ENCODE assay signal across 9 cellular contexts in genomic region chr6:153117986-153118886, GRCh38. TPM values are rescaled to one million over a fixed set of nuclear protein-coding genes. Genes with fewer than 3 reads are reported as not detected.
DNase-seq lines count a peak whose midpoint lies in the region; ATAC-seq and TF ChIP-seq lines count a peak whose summit lies in the region.
"Had no signal": no experiment of that assay in that cellular context is flagged by ENCODE, and none has a peak within 500 bp of the region (broad histone marks: within the 10 kb centered on the region; RNA-seq: fewer than 3 reads in every experiment).

No MANE protein-coding gene starts in this region.

- H3K27ac Mint-ChIP-seq in activated T-cell treated with anti-CD3 and anti-CD28 coated beads, Interleukin-2, amount 50 U/mL, for 24 hours: no peak overlapping the region
- H3K27ac Mint-ChIP-seq in stimulated activated effector memory CD8-positive, alpha-beta T cell treated with anti-CD3 and anti-CD28 coated beads, Interleukin-12 subunit alpha, Interleukin-12 subunit beta, amount 100 ng/mL, for 72 hours: peak overlapping the region; percentile 20
- H3K27ac Mint-ChIP-seq in mesothelial cell of epicardium: no peak overlapping the region

- 77 to 81% methylated on average over 3 of the region's 3 CpGs for WGBS in aorta, 2 donors

- peaks cover 14% of the 10 kb centered on the region for H3K27me3 Mint-ChIP-seq in activated T-cell treated with anti-CD3 and anti-CD28 coated beads, Interleukin-2, amount 50 U/mL, for 4 hours (ENCODE audit: low read depth)
- peaks cover 18% of the 10 kb centered on the region for H3K27me3 Mint-ChIP-seq in activated T-cell treated with anti-CD3 and anti-CD28 coated beads, Interleukin-2, amount 50 U/mL, for 24 hours
- H3K27me3 Mint-ChIP-seq in mesothelial cell of epicardium (ENCODE audit: low read depth): peaks cover 22% of the 10 kb centered on the region

- no peaks in the 10 kb centered on the region for H3K9me3 ChIP-seq in aorta (ENCODE audit: control insufficient read depth, low read length)

- no peaks in the 10 kb centered on the region for H3K4me1 ChIP-seq in aorta (ENCODE audit: control insufficient read depth in 1 of 2, insufficient read depth in 2 of 2, low read length in 2 of 2)
- H3K4me1 ChIP-seq: BLaER1 had no signal

- intact Hi-C loops in aorta (cut with DNase I): no loop called here

- TF ChIP-seq CTCF in mesothelial cell of epicardium (IDR thresholded peaks at IDR 0.05; ENCODE audit: unreplicated experiment): no peak

- H3K4me3 Mint-ChIP-seq in activated T-cell treated with anti-CD3 and anti-CD28 coated beads, Interleukin-2, amount 50 U/mL, for 4 hours: no peak overlapping the region
- H3K4me3 Mint-ChIP-seq in activated T-cell treated with anti-CD3 and anti-CD28 coated beads, Interleukin-2, amount 50 U/mL, for 24 hours: no peak overlapping the region
- no peak overlapping the region for H3K4me3 Mint-ChIP-seq in stimulated activated effector memory CD8-positive, alpha-beta T cell treated with anti-CD3 and anti-CD28 coated beads, Interleukin-12 subunit alpha, Interleukin-12 subunit beta, amount 100 ng/mL, for 72 hours
- no peak overlapping the region for H3K4me3 Mint-ChIP-seq in mesothelial cell of epicardium

- H3K36me3 Mint-ChIP-seq in activated T-cell treated with anti-CD3 and anti-CD28 coated beads, Interleukin-2, amount 50 U/mL, for 4 hours (ENCODE audit: insufficient read depth): no peaks in the 10 kb centered on the region
- no peaks in the 10 kb centered on the region for H3K36me3 Mint-ChIP-seq in activated T-cell treated with anti-CD3 and anti-CD28 coated beads, Interleukin-2, amount 50 U/mL, for 24 hours (ENCODE audit: low read depth)
- H3K36me3 Mint-ChIP-seq in stimulated activated effector memory CD8-positive, alpha-beta T cell treated with anti-CD3 and anti-CD28 coated beads, Interleukin-12 subunit alpha, Interleukin-12 subunit beta, amount 100 ng/mL, for 72 hours: no peaks in the 10 kb centered on the region
- no peaks in the 10 kb centered on the region for H3K36me3 Mint-ChIP-seq in mesothelial cell of epicardium

- H3K4me3 ChIP-seq in aorta (ENCODE audit: low read length in 2 of 2): no peak overlapping the region
- H3K4me3 ChIP-seq: BLaER1 had no signal

- H3K27me3 ChIP-seq in aorta (ENCODE audit: control insufficient read depth in 1 of 2, insufficient read depth in 2 of 2, low read length in 1 of 2): no peaks in the 10 kb centered on the region
- H3K27me3 ChIP-seq: BLaER1 had no signal

- no peaks in the 10 kb centered on the region for H3K4me1 Mint-ChIP-seq in activated T-cell treated with anti-CD3 and anti-CD28 coated beads, Interleukin-2, amount 50 U/mL, for 4 hours (ENCODE audit: low read depth)
- H3K4me1 Mint-ChIP-seq in activated T-cell treated with anti-CD3 and anti-CD28 coated beads, Interleukin-2, amount 50 U/mL, for 24 hours (ENCODE audit: low read depth): peaks cover 6% of the 10 kb centered on the region
- H3K4me1 Mint-ChIP-seq in stimulated activated effector memory CD8-positive, alpha-beta T cell treated with anti-CD3 and anti-CD28 coated beads, Interleukin-12 subunit alpha, Interleukin-12 subunit beta, amount 100 ng/mL, for 72 hours: peaks cover 13% of the 10 kb centered on the region
- peaks cover 2% of the 10 kb centered on the region for H3K4me1 Mint-ChIP-seq in mesothelial cell of epicardium

- H3K27ac ChIP-seq in aorta (ENCODE audit: low read depth in 1 of 2, low read length in 2 of 2): no peak overlapping the region
- H3K27ac ChIP-seq: BLaER1 had no signal

- peak; percentile 27 to 43 for ATAC-seq in activated T-cell treated with anti-CD3 and anti-CD28 coated beads, Interleukin-2, amount 50 U/mL, for 4 hours
- ATAC-seq in HG03039 (IDR thresholded peaks at IDR 0.05; ENCODE audit: unreplicated experiment) (peak; percentile 95), SK-N-SH treated with all-trans-retinoic acid at 6 μM for 48 hours (peak; percentile 60; the same call in 2 of the 3 replicates), aorta (ENCODE audit: low FRiP score) (no peak)
- ATAC-seq in stimulated activated effector memory CD8-positive, alpha-beta T cell treated with anti-CD3 and anti-CD28 coated beads, Interleukin-12 subunit alpha, Interleukin-12 subunit beta, amount 100 ng/mL, for 72 hours: peak; percentile 91

- H3K9me3 Mint-ChIP-seq in activated T-cell treated with anti-CD3 and anti-CD28 coated beads, Interleukin-2, amount 50 U/mL, for 4 hours: peaks cover 5% of the 10 kb centered on the region
- H3K9me3 Mint-ChIP-seq in activated T-cell treated with anti-CD3 and anti-CD28 coated beads, Interleukin-2, amount 50 U/mL, for 24 hours: peaks cover 6% of the 10 kb centered on the region
- peaks cover 8% of the 10 kb centered on the region for H3K9me3 Mint-ChIP-seq in stimulated activated effector memory CD8-positive, alpha-beta T cell treated with anti-CD3 and anti-CD28 coated beads, Interleukin-12 subunit alpha, Interleukin-12 subunit beta, amount 100 ng/mL, for 72 hours
- H3K9me3 Mint-ChIP-seq in mesothelial cell of epicardium: peaks cover 20% of the 10 kb centered on the region

- no peaks in the 10 kb centered on the region for H3K36me3 ChIP-seq in aorta (ENCODE audit: control insufficient read depth in 1 of 2, insufficient read depth in 2 of 2, low read length in 1 of 2)
- H3K36me3 ChIP-seq: BLaER1 had no signal

- no peak for DNase-seq in activated T-cell treated with anti-CD3 and anti-CD28 coated beads, Interleukin-2, amount 50 U/mL, for 4 hours
- DNase-seq in activated T-cell treated with anti-CD3 and anti-CD28 coated beads, Interleukin-2, amount 50 U/mL, for 24 hours: no peak
- DNase-seq in stimulated activated effector memory CD8-positive, alpha-beta T cell treated with anti-CD3 and anti-CD28 coated beads, Interleukin-12 subunit alpha, Interleukin-12 subunit beta, amount 100 ng/mL, for 72 hours (ENCODE audit: low spot score in 2 of 2): no peak
- DNase-seq in aorta (no peak), mesothelial cell of epicardium (ENCODE audit: low spot score in 2 of 2, unreplicated experiment in 2 of 2) (no peak), inferior parietal cortex (ENCODE audit: extremely low spot score) (no peak)

TF ChIP-seq in SK-N-SH treated with all-trans-retinoic acid at 6 μM for 48 hours, 23 proteins besides CTCF, POLR2A, EP300 and RAD21:
- TF ChIP-seq ZFP30 (CRISPR knock-in tag; IDR thresholded peaks at IDR 0.05): peak; percentile 58
- no peak for TF ChIP-seq PPARA (CRISPR knock-in tag; IDR thresholded peaks at IDR 0.05; ENCODE audit: borderline replicate concordance)
- peak; percentile 51 for TF ChIP-seq ISL1 (CRISPR knock-in tag; IDR thresholded peaks at IDR 0.05)

RNA-seq across cellular contexts. Expression of gene RGS17, which starts 12.8 kb away (rescaled TPM):
- not detected for total RNA-seq in activated T-cell treated with anti-CD3 and anti-CD28 coated beads, Interleukin-2, amount 50 U/mL, for 4 hours
- total RNA-seq in aorta (1 to 10 TPM; 2.2 to 3.2 TPM), mesothelial cell of epicardium (1.1 to 1.3 TPM (median 1.2 TPM) in 3 replicates)
- polyA plus RNA-seq in aorta: 1 to 10 TPM; 2.3 to 2.8 TPM
